8 cellular contexts compared by ENCODE assay signal in the genomic region with DNA sequence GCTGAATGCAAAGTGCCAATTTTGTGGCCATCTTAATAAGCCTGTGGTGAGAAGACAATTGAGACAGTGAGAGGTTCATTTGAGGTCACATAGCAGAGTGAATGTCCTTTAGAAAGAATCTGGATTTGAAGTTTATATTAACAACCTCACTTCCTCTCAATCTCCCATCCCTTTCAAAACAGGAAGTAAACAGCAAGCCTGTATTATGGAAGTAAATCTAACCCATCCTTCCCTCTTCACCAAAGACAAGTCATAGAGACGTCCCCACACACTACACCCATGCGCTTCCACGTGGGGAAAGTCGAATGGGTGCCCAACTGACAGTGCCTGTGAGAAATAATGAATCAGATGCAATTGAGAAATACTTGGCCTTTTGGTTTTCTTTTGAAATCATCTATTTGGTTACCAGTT. TPM values are rescaled to one million over a fixed set of nuclear protein-coding genes. Genes with fewer than 3 reads are reported as not detected.
DNase-seq lines count a peak whose midpoint lies in the region; ATAC-seq, FAIRE-seq and TF ChIP-seq lines count a peak whose summit lies in the region.
"Had no signal": no experiment of that assay in that cellular context is flagged by ENCODE, and none has a peak within 500 bp of the region (broad histone marks: within the 10 kb centered on the region; RNA-seq: fewer than 3 reads in every experiment).

No MANE protein-coding gene starts in this region.

- peak; percentile 73 for DNase-seq in M059J (ENCODE audit: low read depth)
- DNase-seq in activated CD8-positive, alpha-beta memory T cell treated with anti-CD3 and anti-CD28 coated beads, Interleukin-2, amount 50 U/mL, for 48 hours: peak; percentile 75
- peak in 1 of 2 donors; percentile 73 for DNase-seq in left lung
- peak; percentile 74 for DNase-seq in stimulated activated CD8-positive, alpha-beta memory T cell treated with anti-CD3 and anti-CD28 coated beads, Interleukin-4, amount 100 ng/mL, for 48 hours
- no peak for DNase-seq in GM12891 (ENCODE audit: insufficient read length, low spot score)
- no peak for DNase-seq in GOT3 (lab: John Stamatoyannopoulos, UW)

- no peaks in the 10 kb centered on the region for H3K9me3 ChIP-seq in left lung

- H3K4me1 ChIP-seq in left lung: peaks cover 7 to 41% of the 10 kb centered on the region in 2 donors

- intact Hi-C loops in left lung (cut with DNase I): no loop called here

- ATAC-seq in left lung (peak; percentile 61), GM19035 (IDR thresholded peaks at IDR 0.05; ENCODE audit: unreplicated experiment) (no peak)

- no peak for FAIRE-seq in GM12891 (lab: Jason Lieb, UNC)
- FAIRE-seq: endometrium had no signal

- no peak for TF ChIP-seq CTCF in left lung (IDR thresholded peaks at IDR 0.05)

- no peak overlapping the region for H3K4me3 ChIP-seq in left lung

- TF ChIP-seq POLR2A in GM12891 (IDR thresholded peaks at IDR 0.05; ENCODE audit: low read depth, low read length): no peak

- no peaks in the 10 kb centered on the region for H3K27me3 ChIP-seq in left lung

- peak overlapping the region in 1 of 2 donors; percentile 20 for H3K27ac ChIP-seq in left lung

- no peaks in the 10 kb centered on the region for H3K36me3 ChIP-seq in left lung

TF ChIP-seq in GM12891, 5 proteins besides CTCF, POLR2A, EP300 and RAD21:
- TF ChIP-seq POLR2AphosphoS5 (IDR thresholded peaks at IDR 0.05; ENCODE audit: low read depth, low read length): no peak

RNA-seq across cellular contexts. Expression of a gene that starts 28.8 kb away (rescaled TPM):
- total RNA-seq in M059J (2014; rRNA removed; shearing (Covaris generic)): 141 and 146 TPM in 2 replicates
- total RNA-seq in left lung: 100 to 1,000 TPM; 148 to 153 TPM
- polyA plus RNA-seq in GM12891 (2012; ENCODE audit: low read depth, missing spikeins): 42.6 TPM

RNA-seq across cellular contexts. Expression of a gene that starts 49.1 kb away (rescaled TPM):
- 16.0 and 19.2 TPM in 2 replicates for total RNA-seq in M059J (2014; rRNA removed; shearing (Covaris generic))
- 10 to 100 TPM; 12.6 to 23.4 TPM for total RNA-seq in left lung
- 19.1 TPM for polyA plus RNA-seq in GM12891 (2012; ENCODE audit: low read depth, missing spikeins)

RNA-seq across cellular contexts. Expression of a gene that starts 49.5 kb away (rescaled TPM):
- 23.5 and 49.9 TPM in 2 replicates for total RNA-seq in M059J (2014; rRNA removed; shearing (Covaris generic))
- 10 to 100 TPM; 19.7 to 26.9 TPM for total RNA-seq in left lung
- 7.1 TPM for polyA plus RNA-seq in GM12891 (2012; ENCODE audit: low read depth, missing spikeins)

Comparison
In these comparisons a context has a peak if more than half of its experiments do, and no peak if none do; other contexts are left out.
1. DNase-seq: peak in M059J (single experiment), activated CD8-positive, alpha-beta memory T cell treated with anti-CD3 and anti-CD28 coated beads, Interleukin-2, amount 50 U/mL, for 48 hours (single experiment) and stimulated activated CD8-positive, alpha-beta memory T cell treated with anti-CD3 and anti-CD28 coated beads, Interleukin-4, amount 100 ng/mL, for 48 hours (single experiment); none in GM12891 (single experiment) and GOT3 (single experiment).